21 cellular contexts compared by ENCODE assay signal in the genomic region with DNA sequence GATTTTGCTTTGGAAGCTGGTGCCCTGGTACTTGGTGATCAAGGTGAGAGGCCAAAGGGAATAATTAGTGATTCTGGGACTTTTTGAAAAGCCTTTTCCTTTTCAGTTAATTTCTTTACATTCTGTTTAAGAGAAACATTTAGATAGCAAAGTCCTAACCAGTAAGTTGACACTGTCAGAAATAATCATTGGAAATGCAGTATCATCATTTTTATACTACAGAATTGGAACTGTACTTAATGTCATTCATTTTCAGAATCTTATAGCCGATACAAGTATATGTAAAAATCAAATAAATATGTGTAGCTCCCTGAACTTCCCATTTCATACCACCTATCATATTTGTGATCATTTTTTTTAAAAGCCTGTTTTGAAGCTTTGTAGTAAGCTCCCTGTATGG.
"Had no signal": no experiment of that assay in that cellular context is flagged by ENCODE, and none has a peak within 500 bp of the region (broad histone marks: within the 10 kb centered on the region; RNA-seq: fewer than 3 reads in every experiment).

No MANE protein-coding gene starts in this region.

- H3K27ac ChIP-seq: left ventricle myocardium inferior, ovary, tibial nerve, upper lobe of left lung, vagina had no signal

- H3K9me3 ChIP-seq: left ventricle myocardium inferior, ovary, tibial nerve, upper lobe of left lung, vagina had no signal

- H3K4me1 ChIP-seq: left ventricle myocardium inferior, tibial nerve, upper lobe of left lung, vagina had no signal

- H3K36me3 ChIP-seq: ovary had no signal

- H3K4me2 ChIP-seq: smooth muscle cell had no signal

- H3K27me3 ChIP-seq: ovary, tibial nerve, upper lobe of left lung, vagina had no signal

- ATAC-seq: natural killer cell treated with Interleukin-12 subunit alpha and Interleukin-12 subunit beta and Interleukin-15 and Interleukin-18, amount 100 ng/mL, for 72 hours; right cardiac atrium; stimulated activated memory B cell treated with anti-CD40 and anti-IgM and Interleukin-4, amounts not matched to agents 10 μg/mL and 1 μg/mL and 100 μg/mL, for 72 hours; stimulated activated naive CD8-positive, alpha-beta T cell treated with anti-CD3 and anti-CD28 coated beads, Interleukin-15, amount 100 ng/mL, for 72 hours had no signal

- H3K4me3 ChIP-seq: left ventricle myocardium inferior, lung, ovary, smooth muscle cell, tibial nerve, upper lobe of left lung, vagina had no signal

- DNase-seq: islet precursor cell; left ventricle myocardium inferior; mesendoderm; naive B cell; ovary; retina; right cardiac atrium; stimulated activated CD4-positive, alpha-beta T cell treated with anti-CD3 and anti-CD28 coated beads, Interleukin-1b, Interleukin-23, amount 100 ng/mL, for 48 hours; stimulated activated CD4-positive, alpha-beta T cell treated with anti-CD3 and anti-CD28 coated beads, Interleukin-2, amount 100 ng/mL, for 48 hours; stimulated activated CD4-positive, alpha-beta T cell treated with anti-CD3 and anti-CD28 coated beads, Interleukin-4, amount 100 ng/mL, for 4 hours; stimulated activated CD8-positive, alpha-beta memory T cell treated with anti-CD3 and anti-CD28 coated beads, Interleukin-4, amount 100 ng/mL, for 48 hours; stimulated activated naive CD4-positive, alpha-beta T cell treated with Interleukin-2 at 50 U/mL for 16 hours; stimulated activated naive CD8-positive, alpha-beta T cell treated with anti-CD3 and anti-CD28 coated beads, Interleukin-15, amount 100 ng/mL, for 72 hours; substantia nigra; upper lobe of left lung had no signal
